9 cellular contexts compared by ENCODE assay signal in genomic region chr9:132346177-132346576, GRCh38.
"Had no signal": no experiment of that assay in that cellular context is flagged by ENCODE, and none has a peak within 500 bp of the region (broad histone marks: within the 10 kb centered on the region; RNA-seq: fewer than 3 reads in every experiment).

No MANE protein-coding gene starts in this region.

- DNase-seq: GM23248, GOT3, H7, HFFc6 had no signal

- H3K9me3 ChIP-seq: HAP-1 had no signal

- H3K9me3 Mint-ChIP-seq: HFFc6, IgD-negative memory B cell had no signal

- H2AFZ ChIP-seq: GM23248 had no signal

- H3K27me3 Mint-ChIP-seq: IgD-negative memory B cell had no signal

- ATAC-seq: HCT116, HepG2 had no signal

- H3K4me3 Mint-ChIP-seq: HFFc6, IgD-negative memory B cell had no signal

- H3K27ac Mint-ChIP-seq: HFFc6, IgD-negative memory B cell had no signal

- FAIRE-seq: HepG2 had no signal

- H3K4me1 ChIP-seq: HAP-1 had no signal

- H3K27ac ChIP-seq: GM23248, HL-60 had no signal

- H3K9ac ChIP-seq: GM23248 had no signal

- H3K4me3 ChIP-seq: GM23248, HAP-1 had no signal
